1 cellular context compared by ENCODE assay signal in the genomic region with DNA sequence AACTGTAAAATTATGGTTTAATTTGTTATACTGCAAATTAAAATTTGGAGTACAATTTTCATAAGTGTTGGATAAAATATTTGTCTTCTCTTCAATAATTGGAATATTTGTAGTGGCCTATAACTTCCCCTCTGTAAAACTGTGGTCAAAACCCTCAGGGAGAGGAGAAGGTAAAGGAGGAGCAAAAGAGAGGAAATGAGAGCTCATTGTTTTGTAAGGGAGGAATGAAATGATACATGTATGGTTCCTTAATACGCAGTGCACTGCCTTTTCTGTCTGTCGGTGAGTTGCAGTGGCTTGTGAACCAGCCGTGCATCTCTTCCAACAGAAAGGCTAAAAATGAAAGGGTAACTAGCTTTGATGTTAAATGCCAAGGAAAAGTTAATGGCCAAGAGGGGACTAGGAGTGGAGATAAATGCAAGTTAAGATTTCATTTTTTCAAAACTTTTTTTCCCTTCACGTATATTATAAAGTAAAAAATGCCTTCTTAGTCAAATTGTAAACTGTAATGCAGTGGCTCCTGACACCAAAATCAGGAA.
TF ChIP-seq lines count a peak whose summit lies in the region.

No MANE protein-coding gene starts in this region.

TF ChIP-seq in GM12878, 131 proteins besides CTCF, POLR2A, EP300 and RAD21 (continued from another document):
- TF ChIP-seq CUX1 (IDR thresholded peaks at IDR 0.05; ENCODE audit: insufficient replicate concordance, low read depth, low read length) = no peak
- no peak for TF ChIP-seq SP1 (IDR thresholded peaks at IDR 0.05; ENCODE audit: low read depth, low read length)
- no peak for TF ChIP-seq FOXM1 (IDR thresholded peaks at IDR 0.05; ENCODE audit: low read depth, low read length)
- peak; percentile 27; the same call in 1 of the 2 replicates for TF ChIP-seq RUNX3 (IDR thresholded peaks at IDR 0.05; ENCODE audit: low read length)
- TF ChIP-seq NBN (IDR thresholded peaks at IDR 0.05) = no peak
- peak; percentile 74; the same call in 1 of the 2 replicates for TF ChIP-seq SPI1 (IDR thresholded peaks at IDR 0.05; ENCODE audit: borderline replicate concordance, insufficient read depth, low read depth, low read length)
- TF ChIP-seq SMAD1 (IDR thresholded peaks at IDR 0.05; ENCODE audit: low read depth, partially characterized antibody) = no peak
- no peak for TF ChIP-seq STAT3 (IDR thresholded peaks at IDR 0.05; ENCODE audit: low read depth, low read length)
- TF ChIP-seq KDM1A (IDR thresholded peaks at IDR 0.05; ENCODE audit: borderline replicate concordance) = no peak
- TF ChIP-seq SIX5 (IDR thresholded peaks at IDR 0.05; ENCODE audit: low read depth, low read length, severe bottlenecking) = no peak
- no peak for TF ChIP-seq GATAD2B (conservative IDR thresholded peaks at IDR 0.05; ENCODE audit: low read depth)
- TF ChIP-seq KAT2A (conservative IDR thresholded peaks at IDR 0.05; ENCODE audit: control insufficient read depth, low read depth, low read length) = no peak
- no peak for TF ChIP-seq ZNF274 (IDR thresholded peaks at IDR 0.05; ENCODE audit: insufficient read depth, insufficient read length)
- no peak for TF ChIP-seq RBBP5 (conservative IDR thresholded peaks at IDR 0.05)
- TF ChIP-seq BRCA1 (IDR thresholded peaks at IDR 0.05; ENCODE audit: low read depth, low read length) = no peak
- TF ChIP-seq, protein P1, sequence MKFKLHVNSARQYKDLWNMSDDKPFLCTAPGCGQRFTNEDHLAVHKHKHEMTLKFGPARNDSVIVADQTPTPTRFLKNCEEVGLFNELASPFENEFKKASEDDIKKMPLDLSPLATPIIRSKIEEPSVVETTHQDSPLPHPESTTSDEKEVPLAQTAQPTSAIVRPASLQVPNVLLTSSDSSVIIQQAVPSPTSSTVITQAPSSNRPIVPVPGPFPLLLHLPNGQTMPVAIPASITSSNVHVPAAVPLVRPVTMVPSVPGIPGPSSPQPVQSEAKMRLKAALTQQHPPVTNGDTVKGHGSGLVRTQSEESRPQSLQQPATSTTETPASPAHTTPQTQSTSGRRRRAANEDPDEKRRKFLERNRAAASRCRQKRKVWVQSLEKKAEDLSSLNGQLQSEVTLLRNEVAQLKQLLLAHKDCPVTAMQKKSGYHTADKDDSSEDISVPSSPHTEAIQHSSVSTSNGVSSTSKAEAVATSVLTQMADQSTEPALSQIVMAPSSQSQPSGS (IDR thresholded peaks at IDR 0.05; ENCODE audit: low read length) = no peak
- no peak for TF ChIP-seq CREM (IDR thresholded peaks at IDR 0.05; ENCODE audit: low read depth)
